In the genomic region with DNA sequence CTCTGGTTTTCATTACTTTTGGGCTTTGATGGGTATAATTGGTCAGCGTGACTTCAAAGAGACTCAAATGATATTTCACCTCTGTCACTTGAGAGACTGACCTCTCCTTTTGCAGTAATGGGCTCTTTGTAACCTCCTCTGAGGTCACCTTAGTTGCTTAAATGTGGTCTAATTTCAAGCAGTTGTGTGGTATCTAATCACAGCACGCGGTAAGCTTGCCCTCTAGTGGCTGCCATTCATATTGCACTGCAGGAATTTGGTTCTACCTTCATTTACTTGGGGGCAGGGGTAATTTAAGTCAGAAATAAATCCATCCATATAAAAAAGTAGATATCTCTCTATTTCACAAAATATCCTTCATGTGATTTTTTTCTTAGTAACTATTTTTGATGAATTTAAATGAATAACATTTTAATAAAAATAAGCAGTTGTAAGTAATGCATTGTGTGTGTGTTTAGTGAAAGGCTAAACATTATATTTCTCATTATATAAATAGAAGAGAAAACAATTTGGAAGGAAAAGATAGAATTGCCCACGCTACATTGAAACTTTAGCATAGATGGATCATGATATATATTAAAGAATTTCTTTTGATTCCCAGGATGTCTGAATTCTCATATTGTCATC, we compare ENCODE assay signal across 1 cellular context.
TF ChIP-seq lines count a peak whose summit lies in the region.

No MANE protein-coding gene starts in this region.

TF ChIP-seq in GM23338, 12 proteins besides CTCF, POLR2A, EP300 and RAD21 (continued from another document):
- no peak for TF ChIP-seq ZNF462 (CRISPR knock-in tag; IDR thresholded peaks at IDR 0.05)
- no peak for TF ChIP-seq NANOG (IDR thresholded peaks at IDR 0.05; ENCODE audit: borderline replicate concordance)
- TF ChIP-seq CREB1 (CRISPR knock-in tag; IDR thresholded peaks at IDR 0.05; ENCODE audit: low read depth) = no peak
- TF ChIP-seq EZH2phosphoT487 (IDR thresholded peaks at IDR 0.05; ENCODE audit: unreplicated experiment) = no peak
TF ChIP-seq in GM23338: peak in this region for 0.
